ENCODE assay signal across 8 cellular contexts in genomic region chr7:32515890-32516550, GRCh38. TPM values are rescaled to one million over a fixed set of nuclear protein-coding genes. Genes with fewer than 3 reads are reported as not detected.
A peak's percentile ranks its signal among the peaks of the same experiment; 100 is the strongest.
DNase-seq lines count a peak whose midpoint lies in the region; ATAC-seq lines count a peak whose summit lies in the region.

No MANE protein-coding gene starts in this region.

- no peak overlapping the region for H2AFZ ChIP-seq in mesenchymal stem cell (ENCODE audit: low read depth, low read length)

- no peaks in the 10 kb centered on the region for H3K27me3 ChIP-seq in mesenchymal stem cell (ENCODE audit: control insufficient read depth in 1 of 2, insufficient read depth in 1 of 2, low read length in 2 of 2)

- no peak overlapping the region for H3K9ac ChIP-seq in mesenchymal stem cell (ENCODE audit: low read length)

- H3K23ac ChIP-seq in mesenchymal stem cell (ENCODE audit: low read length in 2 of 2): no peak overlapping the region

- H4K91ac ChIP-seq in mesenchymal stem cell (ENCODE audit: low read length): no peak overlapping the region

- no peak overlapping the region for H4K8ac ChIP-seq in mesenchymal stem cell (ENCODE audit: low read length)

- H3K4ac ChIP-seq in mesenchymal stem cell (ENCODE audit: low read depth in 1 of 2, low read length in 2 of 2): no peak overlapping the region

- peaks cover 3 to 15% of the 10 kb centered on the region in 2 experiments for H3K36me3 ChIP-seq in mesenchymal stem cell (ENCODE audit: control insufficient read depth in 1 of 2, insufficient read depth in 2 of 2, low read depth in 1 of 2, low read length in 2 of 2)

- no peak overlapping the region for H2BK15ac ChIP-seq in mesenchymal stem cell (ENCODE audit: low read depth, poor library complexity, severe bottlenecking)

- H3K27ac ChIP-seq in mesenchymal stem cell (ENCODE audit: low read length, poor library complexity, severe bottlenecking) (peak overlapping the region; percentile 36), caudate nucleus (ENCODE audit: low read depth, low read length) (no peak overlapping the region)

- peaks cover 19% of the 10 kb centered on the region for H3K79me1 ChIP-seq in mesenchymal stem cell (replicated peaks; ENCODE audit: low read length, poor library complexity, severe bottlenecking)

- no peak overlapping the region for H2BK12ac ChIP-seq in mesenchymal stem cell (ENCODE audit: low read length in 2 of 2)

- ATAC-seq in GM18861 (IDR thresholded peaks at IDR 0.05; ENCODE audit: unreplicated experiment): peak; percentile 91
- ATAC-seq in HG02571 (IDR thresholded peaks at IDR 0.05; ENCODE audit: unreplicated experiment): peak; percentile 72

- H3K14ac ChIP-seq in mesenchymal stem cell (ENCODE audit: low read length in 2 of 2): no peak overlapping the region

- no peak overlapping the region for H3K4me2 ChIP-seq in mesenchymal stem cell (ENCODE audit: low read length, poor library complexity, severe bottlenecking)

- no peak overlapping the region for H3K18ac ChIP-seq in mesenchymal stem cell (ENCODE audit: low read depth in 1 of 2, low read length in 2 of 2)

- no peak overlapping the region for H2AK5ac ChIP-seq in mesenchymal stem cell (ENCODE audit: low read length, severe bottlenecking)

- H3K4me3 ChIP-seq in mesenchymal stem cell (ENCODE audit: insufficient read depth in 1 of 2, low read depth in 1 of 2, low read length in 2 of 2): no peak overlapping the region

- H2BK120ac ChIP-seq in mesenchymal stem cell (ENCODE audit: low read depth, low read length): no peak overlapping the region

- no peak overlapping the region for H2BK5ac ChIP-seq in mesenchymal stem cell (ENCODE audit: low read depth, low read length, poor library complexity, severe bottlenecking)

- WGBS in mesenchymal stem cell: 100% methylated on average over 2 of the region's 3 CpGs

- peaks cover 27% of the 10 kb centered on the region for H3K9me3 ChIP-seq in mesenchymal stem cell (ENCODE audit: control insufficient read depth, low read length)

- peak; percentile 77 for DNase-seq in NCI-H226
- no peak for DNase-seq in mesenchymal stem cell
- no peak for DNase-seq in caudate nucleus (lab: John Stamatoyannopoulos, UW)
- DNase-seq in AG08395 (ENCODE audit: low spot score): no peak
- no peak for DNase-seq in H4 (ENCODE audit: low spot score)
- no peak for DNase-seq in T-helper 9 cell

- peaks cover 2% of the 10 kb centered on the region for H3K4me1 ChIP-seq in mesenchymal stem cell (ENCODE audit: control insufficient read depth, insufficient read depth, low read depth, low read length)

RNA-seq across cellular contexts. Expression of gene AVL9, which starts 20.7 kb away (rescaled TPM):
- 11.4 TPM for polyA plus RNA-seq in mesenchymal stem cell (2013, experiment 1 of 2)
- 12.5 TPM for polyA plus RNA-seq in mesenchymal stem cell (2013, experiment 2 of 2)
- total RNA-seq in H4 (2014; rRNA removed; shearing (Covaris generic)): 41.3 and 42.8 TPM in 2 replicates

RNA-seq across cellular contexts. Expression of gene LSM5, which starts 25.8 kb away (rescaled TPM):
- polyA plus RNA-seq in mesenchymal stem cell (2013, experiment 1 of 2): 67.9 TPM
- 76.5 TPM for polyA plus RNA-seq in mesenchymal stem cell (2013, experiment 2 of 2)
- total RNA-seq in H4 (2014; rRNA removed; shearing (Covaris generic)): 157 and 290 TPM in 2 replicates
